In the genomic region with DNA sequence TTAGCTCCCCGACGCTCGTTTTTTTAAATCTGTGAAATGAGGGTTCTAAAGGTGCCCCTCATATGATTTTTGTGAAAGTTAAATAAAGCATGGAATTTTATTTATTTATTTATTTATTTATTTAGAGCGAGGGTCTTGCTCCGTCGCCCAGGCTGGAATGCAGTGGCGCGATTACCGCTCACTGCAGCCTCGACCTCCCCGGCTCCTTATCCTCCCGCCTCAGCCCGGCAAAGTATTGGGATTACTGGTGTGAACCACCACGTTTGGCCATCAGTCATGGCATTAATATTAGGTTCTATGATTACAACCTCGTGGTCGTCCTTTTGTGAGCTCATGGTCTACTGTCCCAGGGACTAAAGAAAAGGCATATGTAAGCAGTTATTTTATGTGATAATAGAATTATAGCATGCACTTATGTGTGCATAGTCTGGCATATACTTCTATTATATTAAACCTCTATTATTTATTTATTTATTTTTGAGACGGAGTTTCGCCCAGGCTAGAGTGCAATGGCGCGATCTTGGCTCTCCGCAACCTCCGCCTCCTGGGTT, we compare ENCODE assay signal across 8 cellular contexts. TPM values are rescaled to one million over a fixed set of nuclear protein-coding genes. Genes with fewer than 3 reads are reported as not detected.
DNase-seq lines count a peak whose midpoint lies in the region; ATAC-seq and TF ChIP-seq lines count a peak whose summit lies in the region.

No MANE protein-coding gene starts in this region.

- peaks cover 10% of the 10 kb centered on the region in 2 experiments; a peak in 3 of 4 replicates for H3K4me1 ChIP-seq in SK-N-SH (ENCODE audit: control insufficient read depth in 1 of 2, insufficient read depth in 2 of 2, low read depth in 1 of 2, low read length in 1 of 2)
- H3K4me1 ChIP-seq in iPS-15b (ENCODE audit: control insufficient read depth, insufficient read depth, low read length), result peaks cover 2% of the 10 kb centered on the region

- H3F3A ChIP-seq in SK-N-SH (replicated peaks; ENCODE audit: insufficient read depth), result peaks cover 16% of the 10 kb centered on the region

- no peak overlapping the region for H3K27ac Mint-ChIP-seq in activated B cell treated with CpG ODN at 0.5 μM for 24 hours
- H3K27ac Mint-ChIP-seq in stimulated activated naive CD8-positive, alpha-beta T cell treated with anti-CD3 and anti-CD28 coated beads, Interleukin-15, amount 100 ng/mL, for 72 hours, result no peak overlapping the region

- DNase-seq in SK-N-SH (no peak), activated B cell treated with CpG ODN at 0.5 μM for 24 hours (no peak), occipital lobe (lab: John Stamatoyannopoulos, UW) (no peak), GM20000 (ENCODE audit: low spot score) (no peak), iPS-NIHi7 (ENCODE audit: extremely low spot score) (no peak)
- DNase-seq in stimulated activated naive CD8-positive, alpha-beta T cell treated with anti-CD3 and anti-CD28 coated beads, Interleukin-15, amount 100 ng/mL, for 72 hours, result no peak

- peak overlapping the region; percentile 68 for H3K4me3 Mint-ChIP-seq in activated B cell treated with CpG ODN at 0.5 μM for 24 hours
- H3K4me3 Mint-ChIP-seq in stimulated activated naive CD8-positive, alpha-beta T cell treated with anti-CD3 and anti-CD28 coated beads, Interleukin-15, amount 100 ng/mL, for 72 hours, result peak overlapping the region; percentile 70 to 92

- H4K20me1 ChIP-seq in SK-N-SH (ENCODE audit: insufficient read depth), result peaks cover 34% of the 10 kb centered on the region

- H3K9me2 ChIP-seq in SK-N-SH, result no peaks in the 10 kb centered on the region

- no peaks in the 10 kb centered on the region for H3K27me3 Mint-ChIP-seq in activated B cell treated with CpG ODN at 0.5 μM for 24 hours
- H3K27me3 Mint-ChIP-seq in stimulated activated naive CD8-positive, alpha-beta T cell treated with anti-CD3 and anti-CD28 coated beads, Interleukin-15, amount 100 ng/mL, for 72 hours, result no peaks in the 10 kb centered on the region

- H3K27me3 ChIP-seq in SK-N-SH (ENCODE audit: insufficient read depth) (no peaks in the 10 kb centered on the region), iPS-15b (ENCODE audit: control insufficient read depth, insufficient read depth, low read length) (no peaks in the 10 kb centered on the region)

- intact Hi-C loops in activated B cell treated with CpG ODN at 0.5 μM for 24 hours (cut with micrococcal nuclease), result loop anchor here (1.0 kb wide), 1 partner anchor 122 kb away; a partner anchor contains a TSS

- H3K36me3 ChIP-seq in SK-N-SH (replicated peaks in 1 of 2; ENCODE audit: control insufficient read depth in 1 of 2, insufficient read depth in 2 of 2, low read length in 1 of 2), result peaks cover 26 to 30% of the 10 kb centered on the region in 2 experiments
- peaks cover 12% of the 10 kb centered on the region for H3K36me3 ChIP-seq in iPS-15b (ENCODE audit: control insufficient read depth, insufficient read depth, low read length)

- H3K4me1 Mint-ChIP-seq in activated B cell treated with CpG ODN at 0.5 μM for 24 hours, result peaks cover 31% of the 10 kb centered on the region
- peaks cover 49% of the 10 kb centered on the region for H3K4me1 Mint-ChIP-seq in stimulated activated naive CD8-positive, alpha-beta T cell treated with anti-CD3 and anti-CD28 coated beads, Interleukin-15, amount 100 ng/mL, for 72 hours

- CTCF ChIA-PET in SK-N-SH (lab: Yijun Ruan, JAX) (interaction anchor here (0.7 to 2.0 kb wide), 4 partner anchors 9 to 123 kb away, joined by 3 to 5 read pairs (median 4); no protein-coding TSS in a partner anchor), activated B cell treated with CpG ODN at 0.5 μM for 24 hours (lab: Charles Lee) (no interaction called here)

- peak overlapping the region; percentile 90 for H2AFZ ChIP-seq in SK-N-SH (ENCODE audit: low read depth)

- H3K9me3 Mint-ChIP-seq in activated B cell treated with CpG ODN at 0.5 μM for 24 hours, result no peaks in the 10 kb centered on the region
- H3K9me3 Mint-ChIP-seq in stimulated activated naive CD8-positive, alpha-beta T cell treated with anti-CD3 and anti-CD28 coated beads, Interleukin-15, amount 100 ng/mL, for 72 hours, result no peaks in the 10 kb centered on the region

- no peak for TF ChIP-seq RAD21 in SK-N-SH (IDR thresholded peaks at IDR 0.05; ENCODE audit: low read length)

- 85% methylated on average over 22 of the region's 22 CpGs for WGBS in SK-N-SH (ENCODE audit: low lambda C conversion rate)

- peak overlapping the region; percentile 94 to 96; a peak in 2 of 4 replicates for H3K27ac ChIP-seq in SK-N-SH (ENCODE audit: low read depth in 2 of 2, low read length in 1 of 2)

- peaks cover 42% of the 10 kb centered on the region for H3K79me2 ChIP-seq in SK-N-SH (ENCODE audit: insufficient read depth)

- ATAC-seq in SK-N-SH treated with all-trans-retinoic acid at 6 μM for 48 hours (no peak), activated B cell treated with CpG ODN at 0.5 μM for 24 hours (ENCODE audit: low read depth) (no peak)
- ATAC-seq in stimulated activated naive CD8-positive, alpha-beta T cell treated with anti-CD3 and anti-CD28 coated beads, Interleukin-15, amount 100 ng/mL, for 72 hours, result no peak

- TF ChIP-seq EP300 in SK-N-SH (IDR thresholded peaks at IDR 0.05; ENCODE audit: borderline replicate concordance in 1 of 2, low read depth in 1 of 2, low read length in 1 of 2), result no peak

- H3K9me3 ChIP-seq in SK-N-SH (no peaks in the 10 kb centered on the region), iPS-15b (ENCODE audit: control insufficient read depth, insufficient read depth, low read length) (no peaks in the 10 kb centered on the region)

- H3K4me3 ChIP-seq in SK-N-SH (ENCODE audit: low read depth in 2 of 2, low read length in 1 of 2) (peak overlapping the region; percentile 78 to 100), iPS-15b (ENCODE audit: low read depth, low read length) (peak overlapping the region; percentile 97)

- H3K36me3 Mint-ChIP-seq in activated B cell treated with CpG ODN at 0.5 μM for 24 hours (ENCODE audit: low read depth), result peaks cover 37% of the 10 kb centered on the region

- POLR2A ChIA-PET in SK-N-SH (lab: Yijun Ruan, JAX) (no interaction called here), activated B cell treated with CpG ODN at 0.5 μM for 24 hours (lab: Charles Lee) (interaction anchor here (1.0 to 2.4 kb wide), 2 partner anchors 122 to 172 kb away, joined by 3 to 15 read pairs; a partner anchor contains a TSS)

- no peak for TF ChIP-seq CTCF in SK-N-SH (IDR thresholded peaks at IDR 0.05)
- no peak for TF ChIP-seq CTCF in activated B cell treated with CpG ODN at 0.5 μM for 24 hours (IDR thresholded peaks at IDR 0.05)
- TF ChIP-seq CTCF in GM20000 (IDR thresholded peaks at IDR 0.05; ENCODE audit: extremely low read depth, missing control alignments), result no peak

- H3K4me2 ChIP-seq in SK-N-SH, result peak overlapping the region; percentile 99; the same call in 1 of the 2 replicates

- H3K9ac ChIP-seq in SK-N-SH (no peak overlapping the region), iPS-15b (ENCODE audit: low read depth, low read length) (no peak overlapping the region)

TF ChIP-seq in SK-N-SH, 30 proteins besides CTCF, POLR2A, EP300 and RAD21 (continues in another document):
- TF ChIP-seq, protein P1, sequence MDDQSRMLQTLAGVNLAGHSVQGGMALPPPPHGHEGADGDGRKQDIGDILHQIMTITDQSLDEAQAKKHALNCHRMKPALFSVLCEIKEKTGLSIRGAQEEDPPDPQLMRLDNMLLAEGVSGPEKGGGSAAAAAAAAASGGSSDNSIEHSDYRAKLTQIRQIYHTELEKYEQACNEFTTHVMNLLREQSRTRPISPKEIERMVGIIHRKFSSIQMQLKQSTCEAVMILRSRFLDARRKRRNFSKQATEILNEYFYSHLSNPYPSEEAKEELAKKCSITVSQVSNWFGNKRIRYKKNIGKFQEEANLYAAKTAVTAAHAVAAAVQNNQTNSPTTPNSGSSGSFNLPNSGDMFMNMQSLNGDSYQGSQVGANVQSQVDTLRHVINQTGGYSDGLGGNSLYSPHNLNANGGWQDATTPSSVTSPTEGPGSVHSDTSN (IDR thresholded peaks at IDR 0.05), result no peak

TF ChIP-seq in SK-N-SH treated with all-trans-retinoic acid at 6 μM for 48 hours, 23 proteins besides CTCF, POLR2A, EP300 and RAD21 (continues in another document):
- TF ChIP-seq, protein P2, sequence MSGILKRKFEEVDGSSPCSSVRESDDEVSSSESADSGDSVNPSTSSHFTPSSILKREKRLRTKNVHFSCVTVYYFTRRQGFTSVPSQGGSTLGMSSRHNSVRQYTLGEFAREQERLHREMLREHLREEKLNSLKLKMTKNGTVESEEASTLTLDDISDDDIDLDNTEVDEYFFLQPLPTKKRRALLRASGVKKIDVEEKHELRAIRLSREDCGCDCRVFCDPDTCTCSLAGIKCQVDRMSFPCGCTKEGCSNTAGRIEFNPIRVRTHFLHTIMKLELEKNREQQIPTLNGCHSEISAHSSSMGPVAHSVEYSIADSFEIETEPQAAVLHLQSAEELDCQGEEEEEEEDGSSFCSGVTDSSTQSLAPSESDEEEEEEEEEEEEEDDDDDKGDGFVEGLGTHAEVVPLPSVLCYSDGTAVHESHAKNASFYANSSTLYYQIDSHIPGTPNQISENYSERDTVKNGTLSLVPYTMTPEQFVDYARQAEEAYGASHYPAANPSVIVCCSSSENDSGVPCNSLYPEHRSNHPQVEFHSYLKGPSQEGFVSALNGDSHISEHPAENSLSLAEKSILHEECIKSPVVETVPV (CRISPR knock-in tag; IDR thresholded peaks at IDR 0.05), result no peak
- TF ChIP-seq SNAI2 (CRISPR knock-in tag; IDR thresholded peaks at IDR 0.05) (no peak), ZFP30 (CRISPR knock-in tag; IDR thresholded peaks at IDR 0.05) (no peak)

RNA-seq across cellular contexts. Expression of a gene that starts 0.6 kb away (rescaled TPM):
- polyA plus RNA-seq in SK-N-SH (2012; rRNA removed), result 97.7 and 105 TPM in 2 replicates
- 38.5 and 38.9 TPM in 2 replicates for polyA plus RNA-seq in SK-N-SH (2012; cell fraction: cytosol; rRNA removed)
- 529 and 717 TPM in 2 replicates for polyA plus RNA-seq in SK-N-SH (2012; cell fraction: nucleus; rRNA removed)
- total RNA-seq in activated B cell treated with CpG ODN at 0.5 μM for 24 hours (85.0 and 100 TPM in 2 replicates), occipital lobe (76.4 TPM)

RNA-seq across cellular contexts. Expression of a gene that starts 4.8 kb away (rescaled TPM):
- polyA plus RNA-seq in SK-N-SH (2012; rRNA removed), result 91.3 and 126 TPM in 2 replicates
- 59.3 and 86.4 TPM in 2 replicates for polyA plus RNA-seq in SK-N-SH (2012; cell fraction: cytosol; rRNA removed)
- polyA plus RNA-seq in SK-N-SH (2012; cell fraction: nucleus; rRNA removed), result 89.7 and 103 TPM in 2 replicates
- total RNA-seq in activated B cell treated with CpG ODN at 0.5 μM for 24 hours, result 45.9 and 49.6 TPM in 2 replicates
- total RNA-seq in occipital lobe, result 20.7 TPM

RNA-seq across cellular contexts. Expression of a gene that starts 45.9 kb away (rescaled TPM):
- polyA plus RNA-seq in SK-N-SH (2012; rRNA removed), result 9.8 and 10.0 TPM in 2 replicates
- polyA plus RNA-seq in SK-N-SH (2012; cell fraction: cytosol; rRNA removed), result 0.93 and 1.8 TPM in 2 replicates
- polyA plus RNA-seq in SK-N-SH (2012; cell fraction: nucleus; rRNA removed), result 105 and 118 TPM in 2 replicates
- not detected in 2 replicates for total RNA-seq in activated B cell treated with CpG ODN at 0.5 μM for 24 hours
- 2.8 TPM for total RNA-seq in occipital lobe

RNA-seq across cellular contexts. Expression of a gene that starts 49.5 kb away (rescaled TPM):
- polyA plus RNA-seq in SK-N-SH (2012; rRNA removed), result 2.7 and 5.2 TPM in 2 replicates
- polyA plus RNA-seq in SK-N-SH (2012; cell fraction: cytosol; rRNA removed), result 1.9 and 2.5 TPM in 2 replicates
- polyA plus RNA-seq in SK-N-SH (2012; cell fraction: nucleus; rRNA removed), result 3.3 and 8.4 TPM in 2 replicates
- not detected in 2 replicates for total RNA-seq in activated B cell treated with CpG ODN at 0.5 μM for 24 hours
- 5.3 TPM for total RNA-seq in occipital lobe

RNA-seq across cellular contexts. Expression of a gene that starts 50.6 kb away (rescaled TPM):
- 4.8 and 4.9 TPM in 2 replicates for polyA plus RNA-seq in SK-N-SH (2012; rRNA removed)
- 1.7 and 3.3 TPM in 2 replicates for polyA plus RNA-seq in SK-N-SH (2012; cell fraction: cytosol; rRNA removed)
- polyA plus RNA-seq in SK-N-SH (2012; cell fraction: nucleus; rRNA removed), result 14.9 and 18.9 TPM in 2 replicates
- total RNA-seq in activated B cell treated with CpG ODN at 0.5 μM for 24 hours, result not detected in 2 replicates
- 35.9 TPM for total RNA-seq in occipital lobe
